18 cellular contexts compared by ENCODE assay signal in genomic region chr2:64205415-64205814, GRCh38.
DNase-seq lines count a peak whose midpoint lies in the region; ATAC-seq lines count a peak whose summit lies in the region.
"Had no signal": no experiment of that assay in that cellular context is flagged by ENCODE, and none has a peak within 500 bp of the region (broad histone marks: within the 10 kb centered on the region; RNA-seq: fewer than 3 reads in every experiment).

No MANE protein-coding gene starts in this region.

- peaks cover 92% of the 10 kb centered on the region for H3K4me1 Mint-ChIP-seq in stimulated activated naive CD8-positive, alpha-beta T cell treated with anti-CD3 and anti-CD28 coated beads, Interleukin-15, Interleukin-2, amounts not matched to agents 100 ng/mL and 50 ng/mL, for 24 hours (ENCODE audit: low read depth)
- peaks cover 98% of the 10 kb centered on the region for H3K4me1 Mint-ChIP-seq in stimulated activated naive CD8-positive, alpha-beta T cell treated with anti-CD3 and anti-CD28 coated beads, Interleukin-15, amount 100 ng/mL, for 72 hours
- peaks cover 49% of the 10 kb centered on the region for H3K4me1 Mint-ChIP-seq in activated T-helper 17 cell treated with anti-CD3 and anti-CD28 coated beads, Interleukin-2, amount 50 U/mL, for 72 hours
- H3K4me1 Mint-ChIP-seq in naive thymus-derived CD4-positive, alpha-beta T cell = peaks cover 25 to 87% (median 71%) of the 10 kb centered on the region in 7 donors

- no peak overlapping the region for H3K4me3 Mint-ChIP-seq in stimulated activated naive CD8-positive, alpha-beta T cell treated with anti-CD3 and anti-CD28 coated beads, Interleukin-15, Interleukin-2, amounts not matched to agents 100 ng/mL and 50 ng/mL, for 24 hours
- peak overlapping the region in 1 of 2 donors; percentile 8 for H3K4me3 Mint-ChIP-seq in stimulated activated naive CD8-positive, alpha-beta T cell treated with anti-CD3 and anti-CD28 coated beads, Interleukin-15, amount 100 ng/mL, for 72 hours
- H3K4me3 Mint-ChIP-seq in activated T-helper 17 cell treated with anti-CD3 and anti-CD28 coated beads, Interleukin-2, amount 50 U/mL, for 72 hours = peak overlapping the region; percentile 90
- H3K4me3 Mint-ChIP-seq in naive thymus-derived CD4-positive, alpha-beta T cell = peak overlapping the region in 3 of 10 donors; percentile 10 to 27 (median 10)

- no peak for DNase-seq in stimulated activated naive CD8-positive, alpha-beta T cell treated with anti-CD3 and anti-CD28 coated beads, Interleukin-15, amount 100 ng/mL, for 72 hours
- no peak for DNase-seq in naive thymus-derived CD4-positive, alpha-beta T cell
- DNase-seq in retina (no peak), NOMO-1 treated with dmso at 0.1 percent for 144 hours (lab: John Stamatoyannopoulos, UW; ENCODE audit: unreplicated experiment) (no peak), NOMO-1 (lab: John Stamatoyannopoulos, UW; ENCODE audit: unreplicated experiment in 2 of 2) (no peak)
- DNase-seq: activated CD4-positive, alpha-beta T cell treated with anti-CD3 and anti-CD28 coated beads, Interleukin-2, amount 50 U/mL, for 4 hours; activated T-cell treated with anti-CD3 and anti-CD28 coated beads, Interleukin-2, amount 50 U/mL, for 4 hours; colonic mucosa; DMS79; heart left ventricle; left ventricle myocardium inferior; NCI-H510A; stimulated activated CD4-positive, alpha-beta T cell treated with anti-CD3 and anti-CD28 coated beads, Interleukin-2, amount 100 ng/mL, for 48 hours; SW 1271 had no signal

- H3K36me3 ChIP-seq in naive thymus-derived CD4-positive, alpha-beta T cell (ENCODE audit: control insufficient read depth in 2 of 3, insufficient read depth in 3 of 3, low read length in 3 of 3) = no peaks in the 10 kb centered on the region
- H3K36me3 ChIP-seq: colonic mucosa, heart left ventricle, left ventricle myocardium inferior had no signal

- POLR2A ChIA-PET in naive thymus-derived CD4-positive, alpha-beta T cell (lab: Charles Lee) = interaction anchor here (0.6 to 1.6 kb wide), 6 partner anchors 10 to 62 kb away, joined by 3 to 6 read pairs (median 4); no protein-coding TSS in a partner anchor

- H3K27ac Mint-ChIP-seq in stimulated activated naive CD8-positive, alpha-beta T cell treated with anti-CD3 and anti-CD28 coated beads, Interleukin-15, Interleukin-2, amounts not matched to agents 100 ng/mL and 50 ng/mL, for 24 hours = peak overlapping the region; percentile 72
- H3K27ac Mint-ChIP-seq in stimulated activated naive CD8-positive, alpha-beta T cell treated with anti-CD3 and anti-CD28 coated beads, Interleukin-15, amount 100 ng/mL, for 72 hours = no peak overlapping the region
- peak overlapping the region; percentile 98 for H3K27ac Mint-ChIP-seq in activated T-helper 17 cell treated with anti-CD3 and anti-CD28 coated beads, Interleukin-2, amount 50 U/mL, for 72 hours
- peak overlapping the region; percentile 1 to 95 (median 79) for H3K27ac Mint-ChIP-seq in naive thymus-derived CD4-positive, alpha-beta T cell

- no peaks in the 10 kb centered on the region for H3K27me3 ChIP-seq in naive thymus-derived CD4-positive, alpha-beta T cell (ENCODE audit: control insufficient read depth in 2 of 2, insufficient read depth in 2 of 2, low read length in 2 of 2)
- H3K27me3 ChIP-seq: colonic mucosa, heart left ventricle had no signal

- CTCF ChIA-PET in naive thymus-derived CD4-positive, alpha-beta T cell (lab: Charles Lee) = interaction anchor here (1.9 kb wide), 1 partner anchor 125 kb away, joined by 4 read pairs; no protein-coding TSS in a partner anchor

- H3K27me3 Mint-ChIP-seq in stimulated activated naive CD8-positive, alpha-beta T cell treated with anti-CD3 and anti-CD28 coated beads, Interleukin-15, Interleukin-2, amounts not matched to agents 100 ng/mL and 50 ng/mL, for 24 hours = no peaks in the 10 kb centered on the region
- H3K27me3 Mint-ChIP-seq in stimulated activated naive CD8-positive, alpha-beta T cell treated with anti-CD3 and anti-CD28 coated beads, Interleukin-15, amount 100 ng/mL, for 72 hours = no peaks in the 10 kb centered on the region
- no peaks in the 10 kb centered on the region for H3K27me3 Mint-ChIP-seq in activated T-helper 17 cell treated with anti-CD3 and anti-CD28 coated beads, Interleukin-2, amount 50 U/mL, for 72 hours
- H3K27me3 Mint-ChIP-seq in naive thymus-derived CD4-positive, alpha-beta T cell = no peaks in the 10 kb centered on the region

- H3K9me3 ChIP-seq in naive thymus-derived CD4-positive, alpha-beta T cell (ENCODE audit: control insufficient read depth in 2 of 3, low read length in 3 of 3) = no peaks in the 10 kb centered on the region
- H3K9me3 ChIP-seq: colonic mucosa, heart left ventricle, left ventricle myocardium inferior had no signal

- no peaks in the 10 kb centered on the region for H3K9me3 Mint-ChIP-seq in stimulated activated naive CD8-positive, alpha-beta T cell treated with anti-CD3 and anti-CD28 coated beads, Interleukin-15, Interleukin-2, amounts not matched to agents 100 ng/mL and 50 ng/mL, for 24 hours
- peaks cover 0 to 5% of the 10 kb centered on the region in 2 donors for H3K9me3 Mint-ChIP-seq in stimulated activated naive CD8-positive, alpha-beta T cell treated with anti-CD3 and anti-CD28 coated beads, Interleukin-15, amount 100 ng/mL, for 72 hours
- no peaks in the 10 kb centered on the region for H3K9me3 Mint-ChIP-seq in activated T-helper 17 cell treated with anti-CD3 and anti-CD28 coated beads, Interleukin-2, amount 50 U/mL, for 72 hours
- peaks cover 0 to 3% (median 0%) of the 10 kb centered on the region in 11 donors for H3K9me3 Mint-ChIP-seq in naive thymus-derived CD4-positive, alpha-beta T cell
- H3K9me3 Mint-ChIP-seq: activated T-cell treated with anti-CD3 and anti-CD28 coated beads, Interleukin-2, amount 50 U/mL, for 4 hours had no signal

- intact Hi-C loops in naive thymus-derived CD4-positive, alpha-beta T cell (cut with micrococcal nuclease) = no loop called here

- no peak overlapping the region for H3K27ac ChIP-seq in naive thymus-derived CD4-positive, alpha-beta T cell (ENCODE audit: low read depth, low read length)
- H3K27ac ChIP-seq: parathyroid adenoma had no signal

- H3K36me3 Mint-ChIP-seq in stimulated activated naive CD8-positive, alpha-beta T cell treated with anti-CD3 and anti-CD28 coated beads, Interleukin-15, Interleukin-2, amounts not matched to agents 100 ng/mL and 50 ng/mL, for 24 hours (ENCODE audit: low read depth) = peaks cover 4% of the 10 kb centered on the region
- H3K36me3 Mint-ChIP-seq in activated T-helper 17 cell treated with anti-CD3 and anti-CD28 coated beads, Interleukin-2, amount 50 U/mL, for 72 hours (ENCODE audit: low read depth) = no peaks in the 10 kb centered on the region
- H3K36me3 Mint-ChIP-seq in naive thymus-derived CD4-positive, alpha-beta T cell = peaks cover 0 to 10% (median 0%) of the 10 kb centered on the region in 5 donors

- no peak for ATAC-seq in stimulated activated naive CD8-positive, alpha-beta T cell treated with anti-CD3 and anti-CD28 coated beads, Interleukin-15, amount 100 ng/mL, for 72 hours
- no peak for ATAC-seq in activated T-helper 17 cell treated with anti-CD3 and anti-CD28 coated beads, Interleukin-2, amount 50 U/mL, for 72 hours (replicated peaks)
- ATAC-seq in naive thymus-derived CD4-positive, alpha-beta T cell = no peak
- ATAC-seq in HG02938 (IDR thresholded peaks at IDR 0.05; ENCODE audit: unreplicated experiment) = no peak
- ATAC-seq: heart left ventricle had no signal

- H3K4me3 ChIP-seq in naive thymus-derived CD4-positive, alpha-beta T cell (ENCODE audit: low read length) = no peak overlapping the region
- H3K4me3 ChIP-seq: colonic mucosa, heart left ventricle, left ventricle myocardium inferior had no signal

- peaks cover 0 to 39% of the 10 kb centered on the region in 2 donors for H3K4me1 ChIP-seq in naive thymus-derived CD4-positive, alpha-beta T cell (ENCODE audit: control insufficient read depth in 2 of 2, insufficient read depth in 2 of 2, low read length in 2 of 2)
- H3K4me1 ChIP-seq: colonic mucosa had no signal

Comparison
In these comparisons a context has a peak if more than half of its experiments do, and no peak if none do; other contexts are left out.
1. H3K27ac Mint-ChIP-seq: peak in stimulated activated naive CD8-positive, alpha-beta T cell treated with anti-CD3 and anti-CD28 coated beads, Interleukin-15, Interleukin-2, amounts not matched to agents 100 ng/mL and 50 ng/mL, for 24 hours (single experiment), activated T-helper 17 cell treated with anti-CD3 and anti-CD28 coated beads, Interleukin-2, amount 50 U/mL, for 72 hours (single experiment) and naive thymus-derived CD4-positive, alpha-beta T cell (9 of 9); none in stimulated activated naive CD8-positive, alpha-beta T cell treated with anti-CD3 and anti-CD28 coated beads, Interleukin-15, amount 100 ng/mL, for 72 hours (0 of 2).